Comparison of ENCODE assay signal across 8 cellular contexts in the genomic region with DNA sequence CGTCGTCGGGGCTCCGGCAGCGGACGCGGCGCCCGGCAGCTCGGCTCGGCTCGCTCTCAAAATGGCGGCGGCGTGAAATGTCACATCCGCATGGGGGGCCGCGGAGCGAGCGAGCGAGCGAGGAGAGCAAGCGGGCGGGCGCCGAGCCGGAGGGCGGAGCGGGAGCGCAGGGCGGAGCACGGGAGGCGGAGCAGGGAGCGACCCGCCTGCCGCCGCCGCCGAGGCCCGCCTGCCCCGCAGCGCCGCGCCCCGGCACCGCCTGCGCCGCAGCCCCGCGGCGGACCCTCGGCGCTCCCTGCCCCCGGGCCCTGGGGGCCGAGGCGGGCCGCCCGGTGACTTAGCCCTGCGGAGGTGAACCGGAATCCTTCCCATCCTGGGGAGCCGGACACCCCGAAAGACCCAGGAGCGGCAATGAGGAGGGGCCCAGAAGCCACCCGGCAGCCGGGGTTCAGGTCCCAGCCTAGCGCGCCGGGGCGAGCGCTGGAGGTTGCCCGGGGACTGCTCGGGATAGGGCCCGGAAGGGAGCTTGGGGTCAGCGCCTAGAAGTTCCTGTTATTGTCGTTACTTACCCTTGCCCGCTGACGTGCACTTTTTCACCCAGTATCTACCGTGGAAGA. TPM values are rescaled to one million over a fixed set of nuclear protein-coding genes. Genes with fewer than 3 reads are reported as not detected.
DNase-seq lines count a peak whose midpoint lies in the region; ATAC-seq and TF ChIP-seq lines count a peak whose summit lies in the region.

A gene (minus strand): TSS at position 82 of the 617 bp plus-strand sequence. CDS start 621 bp downstream, outside the sequence.

- peaks cover 37% of the 10 kb centered on the region for H3K4me1 ChIP-seq in BLaER1
- H3K4me1 ChIP-seq in liver (ENCODE audit: control insufficient read depth in 4 of 4, insufficient read depth in 4 of 4, low read length in 3 of 4), result peaks cover 9 to 35% (median 30%) of the 10 kb centered on the region in 4 donors

- H3K27ac Mint-ChIP-seq in dendritic cell treated with granulocyte-macrophage colony-stimulating factor and Interleukin-4, amounts not matched to agents 40 ng/mL and 50 ng/mL, for 4 days, result peak within 1 kb of the TSS; percentile 84

- peak; percentile 81 for ATAC-seq in GM19324 (IDR thresholded peaks at IDR 0.05; ENCODE audit: low FRiP score, unreplicated experiment)
- ATAC-seq in HG03460 (IDR thresholded peaks at IDR 0.05; ENCODE audit: unreplicated experiment), result peak; percentile 75

- H3K9me3 Mint-ChIP-seq in dendritic cell treated with granulocyte-macrophage colony-stimulating factor and Interleukin-4, amounts not matched to agents 40 ng/mL and 50 ng/mL, for 4 days, result no peaks in the 10 kb centered on the region

- under 1% methylated on average over 78 of the region's 78 CpGs for WGBS in liver

- peak; percentile 81 to 83 for DNase-seq in NCI-H524 (lab: John Stamatoyannopoulos, UW)
- peak; percentile 91 for DNase-seq in activated CD4-positive, alpha-beta T cell treated with anti-CD3 and anti-CD28 coated beads, Interleukin-2, amount 50 U/mL, for 1 hour
- peak; percentile 92 for DNase-seq in stimulated activated CD4-positive, alpha-beta T cell treated with anti-CD3 and anti-CD28 coated beads, Interleukin-4, amount 100 ng/mL, for 24 hours

- H3K4me3 Mint-ChIP-seq in dendritic cell treated with granulocyte-macrophage colony-stimulating factor and Interleukin-4, amounts not matched to agents 40 ng/mL and 50 ng/mL, for 4 days, result peak within 1 kb of the TSS; percentile 86

- intact Hi-C loops in dendritic cell treated with granulocyte-macrophage colony-stimulating factor and Interleukin-4, amounts not matched to agents 40 ng/mL and 50 ng/mL, for 4 days (cut with micrococcal nuclease), result loop anchor here (5.0 kb wide), 2 partner anchors 43 to 128 kb away; a partner anchor contains a TSS

- H3K4me3 ChIP-seq in BLaER1 (peak within 1 kb of the TSS; percentile 97), liver (ENCODE audit: low read depth in 1 of 3, low read length in 3 of 3) (peak within 1 kb of the TSS; percentile 62 to 95 (median 75))

- H3K36me3 ChIP-seq in BLaER1 (no peaks in the 10 kb centered on the region), liver (ENCODE audit: control insufficient read depth in 4 of 4, insufficient read depth in 3 of 4, low read depth in 1 of 4, low read length in 3 of 4) (no peaks in the 10 kb centered on the region)

- H3K27ac ChIP-seq in BLaER1, result peak within 1 kb of the TSS; percentile 99
- peak within 1 kb of the TSS; percentile 56 to 69 for H3K27ac ChIP-seq in liver (ENCODE audit: low read depth in 1 of 2, low read length in 2 of 2)

- H3K9ac ChIP-seq in BLaER1 (peak within 1 kb of the TSS; percentile 98), liver (ENCODE audit: low read depth in 1 of 2, low read length in 2 of 2) (peak within 1 kb of the TSS; percentile 39 to 77)

- peak within 1 kb of the TSS; percentile 89 for H3K4me2 ChIP-seq in BLaER1

- no peaks in the 10 kb centered on the region for H3K27me3 Mint-ChIP-seq in dendritic cell treated with granulocyte-macrophage colony-stimulating factor and Interleukin-4, amounts not matched to agents 40 ng/mL and 50 ng/mL, for 4 days

- H3K4me1 Mint-ChIP-seq in dendritic cell treated with granulocyte-macrophage colony-stimulating factor and Interleukin-4, amounts not matched to agents 40 ng/mL and 50 ng/mL, for 4 days (ENCODE audit: low read depth), result peaks cover 61% of the 10 kb centered on the region

- no peak for TF ChIP-seq RAD21 in liver (IDR thresholded peaks at IDR 0.05)

- H3K27me3 ChIP-seq in BLaER1, result no peaks in the 10 kb centered on the region
- no peaks in the 10 kb centered on the region for H3K27me3 ChIP-seq in liver (ENCODE audit: control insufficient read depth in 4 of 4, insufficient read depth in 4 of 4, low read length in 3 of 4)

- TF ChIP-seq CTCF in liver (IDR thresholded peaks at IDR 0.05; ENCODE audit: low read depth, low read length, missing input control), result no peak

- no peaks in the 10 kb centered on the region for H3K9me3 ChIP-seq in BLaER1
- no peaks in the 10 kb centered on the region for H3K9me3 ChIP-seq in liver (ENCODE audit: control insufficient read depth in 4 of 4, low read length in 3 of 4)

- peaks cover 42% of the 10 kb centered on the region for H4K20me1 ChIP-seq in BLaER1

- peaks cover 12% of the 10 kb centered on the region for H3K36me3 Mint-ChIP-seq in dendritic cell treated with granulocyte-macrophage colony-stimulating factor and Interleukin-4, amounts not matched to agents 40 ng/mL and 50 ng/mL, for 4 days (ENCODE audit: low read depth)

TF ChIP-seq in liver, 16 proteins besides CTCF, POLR2A, EP300 and RAD21:
- TF ChIP-seq HNF4A (conservative IDR thresholded peaks at IDR 0.05) (no peak), RXRA (IDR thresholded peaks at IDR 0.05) (peak in 1 of 2 donors; percentile 21), YY1 (IDR thresholded peaks at IDR 0.05) (peak; percentile 92)
TF ChIP-seq in liver: peak in this region for 2.

RNA-seq across cellular contexts. Expression of the gene that starts here (rescaled TPM):
- 10 to 100 TPM; 56.3 to 85.6 TPM for total RNA-seq in liver
- 10 to 100 TPM; 13.7 to 19.1 TPM for polyA plus RNA-seq in liver

Comparison
In these comparisons a context has a peak if more than half of its experiments do, and no peak if none do; other contexts are left out.
1. Peak in every context shown above with its lines: DNase-seq, ATAC-seq, H3K4me3 ChIP-seq and H3K27ac ChIP-seq.